2 cellular contexts compared by ENCODE assay signal in the genomic region with DNA sequence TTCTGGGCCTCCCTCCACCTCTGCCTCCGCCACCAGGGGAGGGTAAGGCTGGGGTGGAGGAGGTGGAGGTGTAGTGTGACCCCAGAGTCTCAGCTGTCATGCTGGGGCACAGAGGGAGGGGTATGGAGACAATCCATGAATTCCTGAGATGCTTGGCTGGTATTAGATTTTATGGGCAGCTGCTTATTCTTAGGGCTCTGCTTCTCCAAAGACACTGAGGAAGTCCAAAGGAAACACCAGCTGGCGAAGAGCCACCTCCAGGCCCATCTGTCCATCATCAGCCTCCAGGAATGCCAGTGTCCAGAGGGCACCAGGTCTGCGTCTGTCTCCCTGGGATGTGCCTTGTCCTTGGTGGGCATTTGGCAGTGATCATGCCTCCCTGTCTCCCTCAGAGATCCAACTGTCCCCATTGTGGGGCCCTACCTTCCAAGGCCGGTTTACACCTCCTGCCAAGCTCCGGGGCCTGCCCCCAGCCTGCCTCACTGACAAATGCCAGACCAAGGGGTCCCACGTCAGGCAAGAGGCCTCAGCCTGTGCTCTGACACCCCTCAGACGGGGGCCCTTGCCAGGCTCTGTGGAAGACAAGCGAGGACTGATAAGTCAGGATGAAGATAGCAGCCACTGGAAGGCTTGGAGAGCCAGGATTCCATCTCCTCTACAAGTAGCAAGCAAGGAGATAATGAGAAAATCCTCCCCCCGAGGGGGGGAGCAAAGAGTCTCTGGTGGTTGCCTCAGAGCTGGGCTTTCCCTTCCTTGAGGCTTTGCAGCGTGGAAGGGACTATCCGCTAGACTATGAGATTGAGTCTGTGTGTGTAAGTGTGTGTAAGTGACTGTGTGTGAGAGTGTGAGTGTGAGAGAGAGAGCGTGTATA.
TF ChIP-seq lines count a peak whose summit lies in the region.

No MANE protein-coding gene starts in this region.

TF ChIP-seq in IMR-90, 13 proteins besides CTCF, POLR2A, EP300 and RAD21:
- TF ChIP-seq MAZ (IDR thresholded peaks at IDR 0.05; ENCODE audit: borderline replicate concordance, low read depth, low read length) (no peak), MAFK (IDR thresholded peaks at IDR 0.05; ENCODE audit: low read depth, low read length) (no peak), NFE2L2 (IDR thresholded peaks at IDR 0.05; ENCODE audit: low read depth, low read length) (no peak)
- TF ChIP-seq, protein P1, sequence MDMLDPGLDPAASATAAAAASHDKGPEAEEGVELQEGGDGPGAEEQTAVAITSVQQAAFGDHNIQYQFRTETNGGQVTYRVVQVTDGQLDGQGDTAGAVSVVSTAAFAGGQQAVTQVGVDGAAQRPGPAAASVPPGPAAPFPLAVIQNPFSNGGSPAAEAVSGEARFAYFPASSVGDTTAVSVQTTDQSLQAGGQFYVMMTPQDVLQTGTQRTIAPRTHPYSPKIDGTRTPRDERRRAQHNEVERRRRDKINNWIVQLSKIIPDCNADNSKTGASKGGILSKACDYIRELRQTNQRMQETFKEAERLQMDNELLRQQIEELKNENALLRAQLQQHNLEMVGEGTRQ (IDR thresholded peaks at IDR 0.05; ENCODE audit: low read depth, low read length) = no peak
TF ChIP-seq in IMR-90: peak in this region for 0.

TF ChIP-seq in H1, 55 proteins besides CTCF, POLR2A, EP300 and RAD21:
- TF ChIP-seq ASH2L (IDR thresholded peaks at IDR 0.05; ENCODE audit: low read length) (no peak), SUZ12 (IDR thresholded peaks at IDR 0.05; ENCODE audit: low read length) (no peak), RBBP5 (IDR thresholded peaks at IDR 0.05; ENCODE audit: borderline replicate concordance, low read depth, low read length) (no peak), RNF2 (IDR thresholded peaks at IDR 0.05; ENCODE audit: borderline replicate concordance, low read depth, low read length, missing control alignments, poor library complexity, severe bottlenecking) (no peak), SAP30 (IDR thresholded peaks at IDR 0.05; ENCODE audit: insufficient read depth, insufficient replicate concordance, low read length) (no peak), CEBPB (IDR thresholded peaks at IDR 0.05; ENCODE audit: low read depth, low read length) (no peak)
